21 cellular contexts compared by ENCODE assay signal in the genomic region with DNA sequence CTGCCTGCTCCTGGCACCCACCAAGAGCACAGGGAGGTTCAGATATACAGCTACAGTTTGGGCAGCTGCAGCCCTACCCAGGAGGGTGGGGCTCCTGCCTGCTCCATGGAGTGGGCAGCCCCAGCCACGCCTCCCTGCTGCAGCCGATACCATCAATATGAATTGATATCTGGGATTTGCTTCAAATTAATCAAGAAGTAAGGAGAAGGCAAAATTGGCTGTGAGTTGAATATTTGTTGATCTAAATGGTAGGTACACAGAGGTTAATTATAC. TPM values are rescaled to one million over a fixed set of nuclear protein-coding genes. Genes with fewer than 3 reads are reported as not detected.
DNase-seq lines count a peak whose midpoint lies in the region; ATAC-seq and TF ChIP-seq lines count a peak whose summit lies in the region.
"Had no signal": no experiment of that assay in that cellular context is flagged by ENCODE, and none has a peak within 500 bp of the region (broad histone marks: within the 10 kb centered on the region; RNA-seq: fewer than 3 reads in every experiment).

No MANE protein-coding gene starts in this region.

- H3K27ac ChIP-seq in HEK293 (ENCODE audit: extremely low read depth, low read depth, low read length), result no peak overlapping the region
- H3K27ac ChIP-seq in SK-N-SH (ENCODE audit: low read depth in 2 of 2, low read length in 1 of 2), result no peak overlapping the region
- H3K27ac ChIP-seq in neural progenitor cell, result no peak overlapping the region
- H3K27ac ChIP-seq: 22Rv1, GM23248, Peyer's patch, SK-N-MC had no signal

- no peak overlapping the region for H3K27ac Mint-ChIP-seq in neural progenitor cell
- H3K27ac Mint-ChIP-seq in activated naive CD4-positive, alpha-beta T cell treated with anti-CD3 and anti-CD28 coated beads, Interleukin-2, amount 10 ng/mL, durations not matched to agents 7 days and 5 days, result no peak overlapping the region
- H3K27ac Mint-ChIP-seq: CD14-positive monocyte, T-cell had no signal

- TF ChIP-seq CTCF in HEK293 (tag by site-specific recombination; IDR thresholded peaks at IDR 0.05) (no peak), SK-N-SH (IDR thresholded peaks at IDR 0.05) (no peak), neural progenitor cell (IDR thresholded peaks at IDR 0.05) (no peak)

- H3K9me3 Mint-ChIP-seq in neural progenitor cell, result no peaks in the 10 kb centered on the region
- no peaks in the 10 kb centered on the region for H3K9me3 Mint-ChIP-seq in activated naive CD4-positive, alpha-beta T cell treated with anti-CD3 and anti-CD28 coated beads, Interleukin-2, amount 10 ng/mL, durations not matched to agents 7 days and 5 days

- H2AFZ ChIP-seq in SK-N-SH (ENCODE audit: low read depth) (peak overlapping the region; percentile 84; the same call in 1 of the 2 replicates), neural progenitor cell (replicated peaks) (peak overlapping the region; percentile 87)
- H2AFZ ChIP-seq: GM23248 had no signal

- H3K36me3 ChIP-seq in HEK293 (ENCODE audit: control insufficient read depth in 2 of 2, insufficient read depth in 1 of 2, low read length in 2 of 2), result no peaks in the 10 kb centered on the region
- no peaks in the 10 kb centered on the region for H3K36me3 ChIP-seq in SK-N-SH (replicated peaks in 1 of 2; ENCODE audit: control insufficient read depth in 1 of 2, insufficient read depth in 2 of 2, low read length in 1 of 2)
- no peaks in the 10 kb centered on the region for H3K36me3 ChIP-seq in neural progenitor cell
- H3K36me3 ChIP-seq: MG63, Peyer's patch had no signal

- no peaks in the 10 kb centered on the region for H3K79me2 ChIP-seq in SK-N-SH (ENCODE audit: insufficient read depth)
- H3K79me2 ChIP-seq in neural progenitor cell (ENCODE audit: low read depth), result no peaks in the 10 kb centered on the region

- WGBS in SK-N-SH (ENCODE audit: low lambda C conversion rate), result 10% methylated on average over 2 of the region's 2 CpGs

- H3K27me3 ChIP-seq in SK-N-SH (ENCODE audit: insufficient read depth) (no peaks in the 10 kb centered on the region; the same call in 1 of the 2 replicates), neural progenitor cell (no peaks in the 10 kb centered on the region)
- H3K27me3 ChIP-seq: MG63, Peyer's patch had no signal

- H3K4me1 ChIP-seq in HEK293 (ENCODE audit: control insufficient read depth, insufficient read depth, low read length) (0 out of 2 replicates have a peak, but pooled peaks cover 2% of the 10 kb centered on the region), SK-N-SH (ENCODE audit: control insufficient read depth in 1 of 2, insufficient read depth in 2 of 2, low read depth in 1 of 2, low read length in 1 of 2) (no peaks in the 10 kb centered on the region; a peak in 1 of 4 replicates), neural progenitor cell (no peaks in the 10 kb centered on the region)
- H3K4me1 ChIP-seq: Peyer's patch had no signal

- no peaks in the 10 kb centered on the region for H3K36me3 Mint-ChIP-seq in neural progenitor cell
- no peaks in the 10 kb centered on the region for H3K36me3 Mint-ChIP-seq in activated naive CD4-positive, alpha-beta T cell treated with anti-CD3 and anti-CD28 coated beads, Interleukin-2, amount 10 ng/mL, durations not matched to agents 7 days and 5 days
- H3K36me3 Mint-ChIP-seq: CD14-positive monocyte, T-cell had no signal

- H3K9me3 ChIP-seq in HEK293 (ENCODE audit: control insufficient read depth, insufficient read depth, low read depth, low read length) (no peaks in the 10 kb centered on the region), SK-N-SH (no peaks in the 10 kb centered on the region), neural progenitor cell (ENCODE audit: low read depth) (peaks cover 6% of the 10 kb centered on the region)
- H3K9me3 ChIP-seq: MG63, Peyer's patch had no signal

- TF ChIP-seq RAD21 in SK-N-SH (IDR thresholded peaks at IDR 0.05; ENCODE audit: low read length), result no peak

- no peaks in the 10 kb centered on the region for H3K9me2 ChIP-seq in SK-N-SH

- CTCF ChIA-PET in HEK293 (lab: Yijun Ruan, JAX), result no interaction called here
- CTCF ChIA-PET in SK-N-SH (lab: Yijun Ruan, JAX), result interaction anchor here (0.7 to 1.2 kb wide), 2 partner anchors 31 to 276 kb away, joined by 3 to 4 read pairs; no protein-coding TSS in a partner anchor
- CTCF ChIA-PET in activated naive CD4-positive, alpha-beta T cell treated with anti-CD3 and anti-CD28 coated beads, Interleukin-2, amount 10 ng/mL, durations not matched to agents 7 days and 5 days (lab: Charles Lee), result no interaction called here

- no peak for ATAC-seq in GM18870 (IDR thresholded peaks at IDR 0.05; ENCODE audit: unreplicated experiment)
- no peak for ATAC-seq in HG03378 (IDR thresholded peaks at IDR 0.05; ENCODE audit: unreplicated experiment)
- ATAC-seq: HCT116, T-cell had no signal

- POLR2A ChIA-PET in HEK293 (lab: Yijun Ruan, JAX) (no interaction called here), SK-N-SH (lab: Yijun Ruan, JAX) (no interaction called here)

- H3K4me3 Mint-ChIP-seq in neural progenitor cell, result no peak overlapping the region
- H3K4me3 Mint-ChIP-seq in activated naive CD4-positive, alpha-beta T cell treated with anti-CD3 and anti-CD28 coated beads, Interleukin-2, amount 10 ng/mL, durations not matched to agents 7 days and 5 days, result no peak overlapping the region
- H3K4me3 Mint-ChIP-seq: CD14-positive monocyte, T-cell had no signal

- no peak overlapping the region for H3K9ac ChIP-seq in SK-N-SH
- no peak overlapping the region for H3K9ac ChIP-seq in neural progenitor cell
- H3K9ac ChIP-seq: GM23248 had no signal

- peaks cover 8% of the 10 kb centered on the region for H3K4me1 Mint-ChIP-seq in neural progenitor cell
- H3K4me1 Mint-ChIP-seq in activated naive CD4-positive, alpha-beta T cell treated with anti-CD3 and anti-CD28 coated beads, Interleukin-2, amount 10 ng/mL, durations not matched to agents 7 days and 5 days, result no peaks in the 10 kb centered on the region
- H3K4me1 Mint-ChIP-seq: CD14-positive monocyte, T-cell had no signal

- peaks cover 2% of the 10 kb centered on the region for H3K27me3 Mint-ChIP-seq in neural progenitor cell (ENCODE audit: insufficient read depth, low read depth)
- peaks cover 3% of the 10 kb centered on the region for H3K27me3 Mint-ChIP-seq in activated naive CD4-positive, alpha-beta T cell treated with anti-CD3 and anti-CD28 coated beads, Interleukin-2, amount 10 ng/mL, durations not matched to agents 7 days and 5 days

- peaks cover 3% of the 10 kb centered on the region for H3F3A ChIP-seq in SK-N-SH (replicated peaks; ENCODE audit: insufficient read depth)
- H3F3A ChIP-seq in neural progenitor cell (ENCODE audit: low read depth), result no peaks in the 10 kb centered on the region

- DNase-seq in NCI-H1092 treated with DMSO at 0.1 percent for 48 hours (lab: John Stamatoyannopoulos, UW), result peak; percentile 53
- no peak for DNase-seq in NCI-H1092 (lab: John Stamatoyannopoulos, UW)
- no peak for DNase-seq in SK-N-SH
- DNase-seq in neural progenitor cell (ENCODE audit: low spot score), result no peak
- DNase-seq in activated naive CD4-positive, alpha-beta T cell treated with anti-CD3 and anti-CD28 coated beads, Interleukin-2, amount 10 ng/mL, durations not matched to agents 7 days and 5 days, result no peak
- DNase-seq: AML-193, DMS 273 treated with DMSO at 0.1 percent for 48 hours, DND-41, GM23248, MG63, NCI-H1694 treated with DMSO at 0.1 percent for 48 hours, NCI-H524 treated with DMSO at 0.1 percent for 48 hours, T-cell had no signal

- no peak overlapping the region for H3K4me3 ChIP-seq in HEK293 (ENCODE audit: low read depth, low read length)
- peak overlapping the region in 1 of 2 experiments; percentile 42; a peak in 3 of 4 replicates for H3K4me3 ChIP-seq in SK-N-SH (ENCODE audit: low read depth in 2 of 2, low read length in 1 of 2)
- no peak overlapping the region for H3K4me3 ChIP-seq in neural progenitor cell
- H3K4me3 ChIP-seq: GM23248, MG63, SK-N-MC had no signal

- H4K20me1 ChIP-seq in SK-N-SH (ENCODE audit: insufficient read depth) (no peaks in the 10 kb centered on the region), neural progenitor cell (ENCODE audit: low read depth) (no peaks in the 10 kb centered on the region)

- TF ChIP-seq EP300 in SK-N-SH (IDR thresholded peaks at IDR 0.05; ENCODE audit: borderline replicate concordance in 1 of 2, low read depth in 1 of 2, low read length in 1 of 2), result no peak

- peak overlapping the region; percentile 59 for H3K4me2 ChIP-seq in SK-N-SH
- H3K4me2 ChIP-seq in neural progenitor cell, result no peak overlapping the region

TF ChIP-seq in SK-N-SH, 30 proteins besides CTCF, POLR2A, EP300 and RAD21 (continues in another document):
- TF ChIP-seq FOXJ3 (CRISPR knock-in tag; IDR thresholded peaks at IDR 0.05), result no peak
- TF ChIP-seq RFX5 (IDR thresholded peaks at IDR 0.05; ENCODE audit: low read length), result no peak
- no peak for TF ChIP-seq JUND (IDR thresholded peaks at IDR 0.05)
- no peak for TF ChIP-seq FOXM1 (IDR thresholded peaks at IDR 0.05; ENCODE audit: low read depth)
- no peak for TF ChIP-seq YY1 (IDR thresholded peaks at IDR 0.05; ENCODE audit: low read depth)
- TF ChIP-seq MXI1 (IDR thresholded peaks at IDR 0.05; ENCODE audit: low read depth, low read length), result no peak
- TF ChIP-seq, protein P1, sequence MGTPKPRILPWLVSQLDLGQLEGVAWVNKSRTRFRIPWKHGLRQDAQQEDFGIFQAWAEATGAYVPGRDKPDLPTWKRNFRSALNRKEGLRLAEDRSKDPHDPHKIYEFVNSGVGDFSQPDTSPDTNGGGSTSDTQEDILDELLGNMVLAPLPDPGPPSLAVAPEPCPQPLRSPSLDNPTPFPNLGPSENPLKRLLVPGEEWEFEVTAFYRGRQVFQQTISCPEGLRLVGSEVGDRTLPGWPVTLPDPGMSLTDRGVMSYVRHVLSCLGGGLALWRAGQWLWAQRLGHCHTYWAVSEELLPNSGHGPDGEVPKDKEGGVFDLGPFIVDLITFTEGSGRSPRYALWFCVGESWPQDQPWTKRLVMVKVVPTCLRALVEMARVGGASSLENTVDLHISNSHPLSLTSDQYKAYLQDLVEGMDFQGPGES (IDR thresholded peaks at IDR 0.05; ENCODE audit: low read depth, low read length), result no peak

RNA-seq across cellular contexts. Expression of gene ZNF280C, which starts 31.2 kb away (rescaled TPM):
- polyA plus RNA-seq in SK-N-SH (2012; rRNA removed), result 2.7 and 3.7 TPM in 2 replicates
- polyA plus RNA-seq in SK-N-SH (2012; cell fraction: cytosol; rRNA removed), result 3.4 and 3.7 TPM in 2 replicates
- polyA plus RNA-seq in SK-N-SH (2012; cell fraction: nucleus; rRNA removed), result 2.9 and 6.9 TPM in 2 replicates
- 33.1 and 41.8 TPM in 2 replicates for total RNA-seq in neural progenitor cell (ENCODE audit: low replicate concordance)

RNA-seq across cellular contexts. Expression of gene SLC25A14, which starts 39.8 kb away (rescaled TPM):
- polyA plus RNA-seq in SK-N-SH (2012; rRNA removed), result 14.0 and 21.7 TPM in 2 replicates
- 17.0 and 17.3 TPM in 2 replicates for polyA plus RNA-seq in SK-N-SH (2012; cell fraction: cytosol; rRNA removed)
- polyA plus RNA-seq in SK-N-SH (2012; cell fraction: nucleus; rRNA removed), result 19.2 and 47.1 TPM in 2 replicates
- total RNA-seq in neural progenitor cell (ENCODE audit: low replicate concordance), result 13.7 and 19.2 TPM in 2 replicates
